ENCODE assay signal across 8 cellular contexts in genomic region chr16:31141071-31141469, GRCh38. TPM values are rescaled to one million over a fixed set of nuclear protein-coding genes. Genes with fewer than 3 reads are reported as not detected.
A peak's percentile ranks its signal among the peaks of the same experiment; 100 is the strongest.
DNase-seq lines count a peak whose midpoint lies in the region; ATAC-seq and TF ChIP-seq lines count a peak whose summit lies in the region.
"Not testable (repeated sequence)": the region's sequence is repeated elsewhere in the genome, so short reads cannot be mapped to it uniquely, and the experiment has no call there.
"Had no signal": no experiment of that assay in that cellular context is flagged by ENCODE, and none has a peak within 500 bp of the region (broad histone marks: within the 10 kb centered on the region; RNA-seq: fewer than 3 reads in every experiment).

No MANE protein-coding gene starts in this region.

- H3K4me1 ChIP-seq in A673 (ENCODE audit: insufficient read depth, low read length, poor library complexity, severe bottlenecking) (peaks cover 11% of the 10 kb centered on the region), HUES64 (ENCODE audit: insufficient read depth, low read length) (peaks cover 25% of the 10 kb centered on the region), foreskin keratinocyte (peaks cover 10% of the 10 kb centered on the region), muscle layer of colon (ENCODE audit: insufficient read depth, low read length) (peaks cover 14% of the 10 kb centered on the region)

- H3K27me3 Mint-ChIP-seq in activated T-helper 17 cell treated with anti-CD3 and anti-CD28 coated beads, Interleukin-2, amount 50 U/mL, for 72 hours; stimulated activated memory B cell treated with anti-CD40 and anti-IgM and Interleukin-4, amounts not matched to agents 10 μg/mL and 1 μg/mL and 100 μg/mL, for 72 hours: not testable (repeated sequence)

- not testable (repeated sequence) for H3K9ac ChIP-seq in HUES64 (ENCODE audit: low read depth, low read length); muscle layer of colon (ENCODE audit: low read length)

- not testable (repeated sequence) for H3K36me3 Mint-ChIP-seq in activated T-helper 17 cell treated with anti-CD3 and anti-CD28 coated beads, Interleukin-2, amount 50 U/mL, for 72 hours (ENCODE audit: low read depth); stimulated activated memory B cell treated with anti-CD40 and anti-IgM and Interleukin-4, amounts not matched to agents 10 μg/mL and 1 μg/mL and 100 μg/mL, for 72 hours

- not testable (repeated sequence) for DNase-seq in A673 (ENCODE audit: low spot score); foreskin keratinocyte

- H3K9me3 ChIP-seq in A673 (ENCODE audit: low read depth, low read length, poor library complexity, severe bottlenecking); HUES64 (ENCODE audit: insufficient read depth, low read depth, low read length); muscle layer of colon (ENCODE audit: low read length): not testable (repeated sequence)

- peak overlapping the region; percentile 77 for H3K4me3 Mint-ChIP-seq in activated T-helper 17 cell treated with anti-CD3 and anti-CD28 coated beads, Interleukin-2, amount 50 U/mL, for 72 hours
- not testable (repeated sequence) for H3K4me3 Mint-ChIP-seq in stimulated activated memory B cell treated with anti-CD40 and anti-IgM and Interleukin-4, amounts not matched to agents 10 μg/mL and 1 μg/mL and 100 μg/mL, for 72 hours

- CTCF ChIA-PET in A673 (lab: Charles Lee) = not testable (repeated sequence)

- not testable (repeated sequence) for H3K36me3 ChIP-seq in A673 (ENCODE audit: insufficient read depth, low read length, poor library complexity, severe bottlenecking); HUES64 (ENCODE audit: insufficient read depth, low read length); muscle layer of colon (ENCODE audit: insufficient read depth, low read length)

- POLR2A ChIA-PET in A673 (lab: Charles Lee; ENCODE audit: low non-redundant PET) = not testable (repeated sequence)

- ATAC-seq in activated T-helper 17 cell treated with anti-CD3 and anti-CD28 coated beads, Interleukin-2, amount 50 U/mL, for 72 hours (replicated peaks); foreskin keratinocyte; stimulated activated memory B cell treated with anti-CD40 and anti-IgM and Interleukin-4, amounts not matched to agents 10 μg/mL and 1 μg/mL and 100 μg/mL, for 72 hours: not testable (repeated sequence)

- H3K9me3 Mint-ChIP-seq in activated T-helper 17 cell treated with anti-CD3 and anti-CD28 coated beads, Interleukin-2, amount 50 U/mL, for 72 hours; stimulated activated memory B cell treated with anti-CD40 and anti-IgM and Interleukin-4, amounts not matched to agents 10 μg/mL and 1 μg/mL and 100 μg/mL, for 72 hours: not testable (repeated sequence)

- 93% methylated on average over 9 of the region's 9 CpGs for WGBS in HUES64

- H3K27ac ChIP-seq in A673 (ENCODE audit: low read depth, low read length, poor library complexity, severe bottlenecking) = peak overlapping the region; percentile 75
- peak overlapping the region; percentile 66; the same call in 1 of the 2 replicates for H3K27ac ChIP-seq in HUES64 (ENCODE audit: low read depth, low read length)
- H3K27ac ChIP-seq in foreskin keratinocyte = peak overlapping the region; percentile 19
- peak overlapping the region; percentile 76 for H3K27ac ChIP-seq in muscle layer of colon (ENCODE audit: low read depth, low read length)

- H3K27ac Mint-ChIP-seq in activated T-helper 17 cell treated with anti-CD3 and anti-CD28 coated beads, Interleukin-2, amount 50 U/mL, for 72 hours = not testable (repeated sequence)
- H3K27ac Mint-ChIP-seq in stimulated activated memory B cell treated with anti-CD40 and anti-IgM and Interleukin-4, amounts not matched to agents 10 μg/mL and 1 μg/mL and 100 μg/mL, for 72 hours = peak overlapping the region; percentile 47

- peak overlapping the region; percentile 31 for H3K4me3 ChIP-seq in A673 (ENCODE audit: low read depth, low read length, poor library complexity, severe bottlenecking)
- H3K4me3 ChIP-seq in HUES64 (ENCODE audit: low read length) = not testable (repeated sequence)
- H3K4me3 ChIP-seq in muscle layer of colon (ENCODE audit: low read depth in 1 of 2, low read length in 2 of 2) = peak overlapping the region in 1 of 2 donors; percentile 63

- BruUV-seq in A673 (replicated peaks; lab: Mats Ljungman, UMichigan) = not testable (repeated sequence)

- not testable (repeated sequence) for H3K27me3 ChIP-seq in A673 (replicated peaks; ENCODE audit: insufficient read depth, low read depth, low read length, poor library complexity); foreskin keratinocyte; muscle layer of colon (ENCODE audit: control insufficient read depth in 1 of 2, insufficient read depth in 2 of 2, low read length in 2 of 2)
- H3K27me3 ChIP-seq in HUES64 (ENCODE audit: insufficient read depth, low read length) = peaks cover 20% of the 10 kb centered on the region

- not testable (repeated sequence) for H3K4me1 Mint-ChIP-seq in activated T-helper 17 cell treated with anti-CD3 and anti-CD28 coated beads, Interleukin-2, amount 50 U/mL, for 72 hours
- H3K4me1 Mint-ChIP-seq in stimulated activated memory B cell treated with anti-CD40 and anti-IgM and Interleukin-4, amounts not matched to agents 10 μg/mL and 1 μg/mL and 100 μg/mL, for 72 hours = peaks cover 21% of the 10 kb centered on the region

- not testable (repeated sequence) for TF ChIP-seq CTCF in A673 (conservative IDR thresholded peaks at IDR 0.05; ENCODE audit: low read depth, low read length); foreskin keratinocyte (conservative IDR thresholded peaks at IDR 0.05)

- intact Hi-C loops in A673 (cut with micrococcal nuclease; ENCODE audit: unreplicated experiment) = loop anchor here (5.0 to 10.0 kb wide), 2 partner anchors 144 to 186 kb away; partner anchors contain the start of gene SETD1A

RNA-seq across cellular contexts. Expression of gene PRSS8, which starts 5.5 kb away (rescaled TPM):
- not detected in 2 replicates for total RNA-seq in A673 (2021)
- 35.2 TPM for polyA plus RNA-seq in HUES64 (2013, experiment 1 of 2)
- 48.5 TPM for polyA plus RNA-seq in HUES64 (2013, experiment 2 of 2)
- not detected for total RNA-seq in activated T-helper 17 cell treated with anti-CD3 and anti-CD28 coated beads, Interleukin-2, amount 50 U/mL, for 72 hours
- total RNA-seq in foreskin keratinocyte = 50.2 and 54.2 TPM in 2 replicates
- 77.6 and 85.5 TPM in 2 replicates for polyA plus RNA-seq in foreskin keratinocyte
- total RNA-seq: activated T-cell treated with anti-CD3 and anti-CD28 coated beads, Interleukin-2, amount 50 U/mL, for 72 hours; HT1080 had no signal

RNA-seq across cellular contexts. Expression of gene PRSS36, which starts 8.8 kb away (rescaled TPM):
- total RNA-seq in A673 (2021) (0.41 and 0.72 TPM in 2 replicates), foreskin keratinocyte (0.31 and 0.53 TPM in 2 replicates)
- 0.65 TPM for polyA plus RNA-seq in HUES64 (2013, experiment 1 of 2)
- 0.76 TPM for polyA plus RNA-seq in HUES64 (2013, experiment 2 of 2)
- total RNA-seq in activated T-helper 17 cell treated with anti-CD3 and anti-CD28 coated beads, Interleukin-2, amount 50 U/mL, for 72 hours = 1 to 10 TPM; 1.1 TPM
- 0.34 and 0.69 TPM in 2 replicates for polyA plus RNA-seq in foreskin keratinocyte

RNA-seq across cellular contexts. Expression of gene KAT8, which starts 23.6 kb away (rescaled TPM):
- total RNA-seq in A673 (2021) = 65.4 and 70.6 TPM in 2 replicates
- 39.6 TPM for polyA plus RNA-seq in HUES64 (2013, experiment 1 of 2)
- 50.5 TPM for polyA plus RNA-seq in HUES64 (2013, experiment 2 of 2)
- total RNA-seq in activated T-helper 17 cell treated with anti-CD3 and anti-CD28 coated beads, Interleukin-2, amount 50 U/mL, for 72 hours = 10 to 100 TPM; 49.7 to 50.2 TPM
- total RNA-seq in foreskin keratinocyte = 33.6 and 34.3 TPM in 2 replicates
- polyA plus RNA-seq in foreskin keratinocyte = 26.7 and 29.5 TPM in 2 replicates

RNA-seq across cellular contexts. Expression of gene BCKDK, which starts 32.9 kb away (rescaled TPM):
- 36.6 and 40.6 TPM in 2 replicates for total RNA-seq in A673 (2021)
- polyA plus RNA-seq in HUES64 (2013, experiment 1 of 2) = 34.1 TPM
- polyA plus RNA-seq in HUES64 (2013, experiment 2 of 2) = 44.3 TPM
- 10 to 100 TPM; 48.6 to 98.3 TPM for total RNA-seq in activated T-helper 17 cell treated with anti-CD3 and anti-CD28 coated beads, Interleukin-2, amount 50 U/mL, for 72 hours
- total RNA-seq in foreskin keratinocyte = 41.1 and 41.9 TPM in 2 replicates
- 58.7 and 60.3 TPM in 2 replicates for polyA plus RNA-seq in foreskin keratinocyte

RNA-seq across cellular contexts. Expression of gene FUS, which starts 38.9 kb away (rescaled TPM):
- total RNA-seq in A673 (2021) (1,134 and 1,264 TPM in 2 replicates), foreskin keratinocyte (99.8 and 114 TPM in 2 replicates)
- polyA plus RNA-seq in HUES64 (2013, experiment 1 of 2) = 535 TPM
- 528 TPM for polyA plus RNA-seq in HUES64 (2013, experiment 2 of 2)
- 100 to 1,000 TPM; 425 to 686 TPM for total RNA-seq in activated T-helper 17 cell treated with anti-CD3 and anti-CD28 coated beads, Interleukin-2, amount 50 U/mL, for 72 hours
- 355 and 388 TPM in 2 replicates for polyA plus RNA-seq in foreskin keratinocyte

Comparison
In these comparisons a context has a peak if more than half of its experiments do, and no peak if none do; other contexts are left out.
1. H3K27ac ChIP-seq: peak in every context shown above with its lines; median percentile 76 in muscle layer of colon; 75 in A673; 66 in HUES64; 19 in foreskin keratinocyte.
2. RNA of gene PRSS8, which starts 5.5 kb away (total RNA-seq): 50.2 to 54.2 TPM in foreskin keratinocyte; not detected in activated T-helper 17 cell treated with anti-CD3 and anti-CD28 coated beads, Interleukin-2, amount 50 U/mL, for 72 hours and not detected in A673; every median in the first group is over 10 times any median in the second.